ENCODE assay signal across 8 cellular contexts in the genomic region with DNA sequence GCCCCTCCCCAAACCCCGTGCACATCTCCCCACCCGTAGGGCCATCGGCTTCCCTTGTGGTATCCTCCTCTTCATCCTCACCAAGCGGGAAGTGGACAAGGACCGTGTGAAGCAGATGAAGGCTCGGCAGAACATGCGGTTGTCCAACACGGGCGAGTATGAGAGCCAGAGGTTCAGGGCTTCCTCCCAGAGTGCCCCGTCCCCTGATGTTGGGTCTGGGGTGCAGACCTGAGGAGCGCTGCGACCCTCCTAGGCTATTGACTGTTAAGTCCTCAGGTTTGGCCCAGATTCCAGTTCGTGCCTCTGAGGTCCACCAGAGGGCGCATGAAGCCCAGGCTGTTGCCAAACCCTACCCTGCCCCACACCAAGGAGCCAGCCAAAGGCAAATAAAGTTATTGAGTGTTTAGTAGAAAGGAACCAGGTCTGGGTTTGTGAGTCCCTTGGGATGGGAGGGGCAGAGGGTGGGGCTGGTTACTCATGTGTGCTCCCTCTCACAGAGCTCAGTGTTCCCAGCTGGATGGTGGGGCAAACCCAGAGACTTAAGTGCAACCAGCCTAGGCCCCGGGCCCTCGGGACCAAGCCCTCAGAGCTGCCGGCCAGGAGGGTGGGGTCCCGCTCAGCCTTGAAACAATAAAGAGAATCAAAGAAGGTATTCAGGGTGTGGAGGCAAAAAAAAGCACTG. TPM values are rescaled to one million over a fixed set of nuclear protein-coding genes. Genes with fewer than 3 reads are reported as not detected.
DNase-seq lines count a peak whose midpoint lies in the region; TF ChIP-seq lines count a peak whose summit lies in the region.

No MANE protein-coding gene starts in this region.

- peak; percentile 90 for TF ChIP-seq CTCF in AG10803 (conservative IDR thresholded peaks at IDR 0.05; ENCODE audit: low read length)

- H3K4me3 ChIP-seq in AG10803 (ENCODE audit: low read length) = no peak overlapping the region; the same call in 1 of the 2 replicates

- DNase-seq in AG10803 (ENCODE audit: low read depth) (peak; percentile 96), GM19240 (ENCODE audit: insufficient read length, low spot score) (peak; percentile 80), NCI-H1092 treated with DMSO at 0.1 percent for 48 hours (lab: John Stamatoyannopoulos, UW) (peak; percentile 21), SW 1271 (lab: John Stamatoyannopoulos, UW) (peak; percentile 69 to 76), cardiac septum (ENCODE audit: low spot score) (peak; percentile 93), putamen (ENCODE audit: low spot score) (peak; percentile 78), ureter (ENCODE audit: low spot score) (peak; percentile 93)
- peak; percentile 42 for DNase-seq in activated naive CD8-positive, alpha-beta T cell treated with anti-CD3 and anti-CD28 coated beads, Interleukin-2, amount 50 U/mL, for 16 hours (ENCODE audit: low read depth, low spot score)

- intact Hi-C loops in cardiac septum (cut with DNase I) = loop anchor here (2.0 to 10.0 kb wide), 4 partner anchors 14 to 192 kb away; a partner anchor contains a TSS

RNA-seq across cellular contexts. Expression of a gene that starts 2.4 kb away (rescaled TPM):
- total RNA-seq in cardiac septum (72.6 TPM), ureter (66.2 TPM)

RNA-seq across cellular contexts. Expression of a gene that starts 2.7 kb away (rescaled TPM):
- total RNA-seq in cardiac septum (56.3 TPM), ureter (82.0 TPM)

RNA-seq across cellular contexts. Expression of a gene that starts 11.9 kb away (rescaled TPM):
- 1.2 TPM for total RNA-seq in cardiac septum
- total RNA-seq in ureter = 1.5 TPM

RNA-seq across cellular contexts. Expression of a gene that starts 19.6 kb away (rescaled TPM):
- 143 TPM for total RNA-seq in cardiac septum
- total RNA-seq in ureter = 256 TPM

RNA-seq across cellular contexts. Expression of a gene that starts 55.7 kb away (rescaled TPM):
- total RNA-seq in cardiac septum (172 TPM), ureter (520 TPM)

Comparison
In these comparisons a context has a peak if more than half of its experiments do, and no peak if none do; other contexts are left out.
1. DNase-seq: peak in every context shown above with its lines; median percentile 96 in AG10803; 93 in cardiac septum; 93 in ureter; 80 in GM19240; 78 in putamen; 72 in SW 1271; 42 in activated naive CD8-positive, alpha-beta T cell treated with anti-CD3 and anti-CD28 coated beads, Interleukin-2, amount 50 U/mL, for 16 hours; 21 in NCI-H1092 treated with DMSO at 0.1 percent for 48 hours.